11 cellular contexts compared by ENCODE assay signal in the genomic region with DNA sequence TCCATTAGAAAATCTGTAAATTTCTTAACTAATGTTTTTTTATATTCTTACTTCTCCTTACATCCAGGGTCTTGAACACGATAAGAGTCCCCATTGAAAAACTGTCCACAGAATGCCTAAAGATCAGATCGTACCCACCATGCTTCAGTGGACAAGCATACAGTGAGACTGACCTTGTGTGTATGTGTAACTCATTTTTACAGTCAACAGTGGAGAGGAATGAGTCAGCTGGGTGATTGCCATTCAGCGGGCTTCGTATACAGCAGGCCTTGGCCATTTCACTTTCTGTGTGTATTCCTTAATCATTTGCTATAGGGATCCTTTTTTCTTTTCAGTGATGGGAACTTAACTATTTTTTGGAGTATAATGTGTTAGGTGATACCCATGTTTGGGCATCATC. TPM values are rescaled to one million over a fixed set of nuclear protein-coding genes. Genes with fewer than 3 reads are reported as not detected.
DNase-seq lines count a peak whose midpoint lies in the region; ATAC-seq and TF ChIP-seq lines count a peak whose summit lies in the region.
"Had no signal": no experiment of that assay in that cellular context is flagged by ENCODE, and none has a peak within 500 bp of the region (broad histone marks: within the 10 kb centered on the region; RNA-seq: fewer than 3 reads in every experiment).

No MANE protein-coding gene starts in this region.

- H3K4me1 ChIP-seq in heart right ventricle = peaks cover 0 to 16% (median 0%) of the 10 kb centered on the region in 9 donors
- H3K4me1 ChIP-seq: suprapubic skin had no signal

- H3K4me3 ChIP-seq in heart right ventricle = no peak overlapping the region
- H3K4me3 ChIP-seq: suprapubic skin had no signal

- intact Hi-C loops in heart right ventricle (cut with DNase I) = no loop called here

- no peaks in the 10 kb centered on the region for H3K27me3 Mint-ChIP-seq in activated CD4-positive, alpha-beta memory T cell treated with anti-CD3 and anti-CD28 coated beads, Interleukin-2, amount 10 ng/mL, durations not matched to agents 7 days and 5 days

- H3K9me3 Mint-ChIP-seq in activated CD4-positive, alpha-beta memory T cell treated with anti-CD3 and anti-CD28 coated beads, Interleukin-2, amount 10 ng/mL, durations not matched to agents 7 days and 5 days = no peaks in the 10 kb centered on the region

- H3K36me3 Mint-ChIP-seq in activated CD4-positive, alpha-beta memory T cell treated with anti-CD3 and anti-CD28 coated beads, Interleukin-2, amount 10 ng/mL, durations not matched to agents 7 days and 5 days (ENCODE audit: low read depth) = peaks cover 51% of the 10 kb centered on the region

- no peaks in the 10 kb centered on the region for H3K9me3 ChIP-seq in heart right ventricle
- H3K9me3 ChIP-seq: suprapubic skin had no signal

- no peak overlapping the region for H3K27ac Mint-ChIP-seq in activated CD4-positive, alpha-beta memory T cell treated with anti-CD3 and anti-CD28 coated beads, Interleukin-2, amount 10 ng/mL, durations not matched to agents 7 days and 5 days

- CTCF ChIA-PET in activated CD4-positive, alpha-beta memory T cell treated with anti-CD3 and anti-CD28 coated beads, Interleukin-2, amount 10 ng/mL, durations not matched to agents 7 days and 5 days (lab: Charles Lee) = interaction anchor here (0.5 to 1.3 kb wide), 3 partner anchors 16 to 982 kb away, joined by 3 to 4 read pairs (median 3); no protein-coding TSS in a partner anchor

- peaks cover 0 to 49% (median 0%) of the 10 kb centered on the region in 9 donors for H3K36me3 ChIP-seq in heart right ventricle

- ATAC-seq in GM18499 (IDR thresholded peaks at IDR 0.05; ENCODE audit: insufficient read depth, unreplicated experiment) = peak; percentile 52
- ATAC-seq in GM21515 (IDR thresholded peaks at IDR 0.05; ENCODE audit: unreplicated experiment) = no peak
- ATAC-seq in heart right ventricle = no peak

- no peak overlapping the region for H3K27ac ChIP-seq in heart right ventricle
- H3K27ac ChIP-seq: suprapubic skin had no signal

- POLR2A ChIA-PET in activated CD4-positive, alpha-beta memory T cell treated with anti-CD3 and anti-CD28 coated beads, Interleukin-2, amount 10 ng/mL, durations not matched to agents 7 days and 5 days (lab: Charles Lee) = no interaction called here

- 95 to 97% methylated on average over 4 of the region's 4 CpGs for WGBS in heart right ventricle, 2 donors

- TF ChIP-seq CTCF in heart right ventricle (IDR thresholded peaks at IDR 0.05) = no peak

- peak; percentile 68 for DNase-seq in HCEC 1CT
- DNase-seq in NCI-H226 = peak; percentile 37
- peak; percentile 91 for DNase-seq in iris pigment epithelial cell (ENCODE audit: low read depth)
- DNase-seq in HuH-7 (ENCODE audit: low spot score) = no peak
- no peak for DNase-seq in heart right ventricle
- no peak for DNase-seq in activated CD4-positive, alpha-beta memory T cell treated with anti-CD3 and anti-CD28 coated beads, Interleukin-2, amount 10 ng/mL, durations not matched to agents 7 days and 5 days
- DNase-seq: cerebellar nuclear complex, GDM1 had no signal

- no peak overlapping the region for H3K4me3 Mint-ChIP-seq in activated CD4-positive, alpha-beta memory T cell treated with anti-CD3 and anti-CD28 coated beads, Interleukin-2, amount 10 ng/mL, durations not matched to agents 7 days and 5 days

- H3K4me1 Mint-ChIP-seq in activated CD4-positive, alpha-beta memory T cell treated with anti-CD3 and anti-CD28 coated beads, Interleukin-2, amount 10 ng/mL, durations not matched to agents 7 days and 5 days = peaks cover 24% of the 10 kb centered on the region

- H3K27me3 ChIP-seq in heart right ventricle = no peaks in the 10 kb centered on the region
- H3K27me3 ChIP-seq: suprapubic skin had no signal

RNA-seq across cellular contexts. Expression of a gene that starts 10.6 kb away (rescaled TPM):
- 10 to 100 TPM in 9 of 10 donors, 1 to 10 TPM in 1; 8.9 to 81.9 (median 13.2) TPM for total RNA-seq in heart right ventricle
- 10 to 100 TPM in 1 of 2 donors, 1 to 10 TPM in 1; 4.1 to 13.5 TPM for polyA plus RNA-seq in heart right ventricle
- total RNA-seq in activated CD4-positive, alpha-beta memory T cell treated with anti-CD3 and anti-CD28 coated beads, Interleukin-2, amount 10 ng/mL, durations not matched to agents 7 days and 5 days = 100 to 1,000 TPM; 132 to 140 TPM

Comparison
In these comparisons a context has a peak if more than half of its experiments do, and no peak if none do; other contexts are left out.
1. DNase-seq: peak in HCEC 1CT (single experiment), NCI-H226 (single experiment) and iris pigment epithelial cell (single experiment); none in HuH-7 (single experiment), heart right ventricle (0 of 2) and activated CD4-positive, alpha-beta memory T cell treated with anti-CD3 and anti-CD28 coated beads, Interleukin-2, amount 10 ng/mL, durations not matched to agents 7 days and 5 days (single experiment).